ENCODE assay signal across 8 cellular contexts in genomic region chr18:51197661-51198424, GRCh38. TPM values are rescaled to one million over a fixed set of nuclear protein-coding genes. Genes with fewer than 3 reads are reported as not detected.
A peak's percentile ranks its signal among the peaks of the same experiment; 100 is the strongest.
DNase-seq lines count a peak whose midpoint lies in the region; ATAC-seq, FAIRE-seq and TF ChIP-seq lines count a peak whose summit lies in the region.

Gene MEX3C, minus strand, starts transcription at chr18:51197681. Its CDS starts 361 bp downstream, at chr18:51197320.

- H3K9me3 ChIP-seq in A549 (no peaks in the 10 kb centered on the region), body of pancreas (no peaks in the 10 kb centered on the region)

- H3K4me1 ChIP-seq in A549 (peaks cover 23% of the 10 kb centered on the region), body of pancreas (peaks cover 22% of the 10 kb centered on the region)

- H3K4me2 ChIP-seq in A549: peak within 1 kb of the TSS; percentile 86

- peak within 1 kb of the TSS; percentile 99 to 100 for H3K27ac ChIP-seq in A549
- H3K27ac ChIP-seq in body of pancreas: peak within 1 kb of the TSS; percentile 94 to 98 (median 96)

- intact Hi-C loops in body of pancreas (cut with DNase I) (no loop called here), sciatic nerve (cut with DNase I) (no loop called here)

- POLR2A ChIA-PET in A549 (lab: Yijun Ruan, JAX): interaction anchor here (0.6 to 2.9 kb wide), 24 partner anchors 9 to 554 kb away, joined by 3 to 24 read pairs (median 5); partner anchors contain the start of genes ELAC1 and SMAD4

- peak; percentile 78 for TF ChIP-seq POLR2A in A549 (IDR thresholded peaks at IDR 0.05; ENCODE audit: low read length)
- peak; percentile 66 for TF ChIP-seq POLR2A in GM18526 (IDR thresholded peaks at IDR 0.05; ENCODE audit: extremely low read depth, insufficient read length)
- peak; percentile 44 to 87 (median 81) for TF ChIP-seq POLR2A in body of pancreas (IDR thresholded peaks at IDR 0.05)

- ATAC-seq in A549 (peak; percentile 83 to 91), HG03066 (IDR thresholded peaks at IDR 0.05; ENCODE audit: low read depth, unreplicated experiment) (peak; percentile 70), body of pancreas (peak; percentile 89), sciatic nerve (peak; percentile 98)

- CTCF ChIA-PET in A549 (lab: Yijun Ruan, JAX): interaction anchor here (0.8 to 1.0 kb wide), 2 partner anchors 15 to 416 kb away, joined by 3 read pairs; no protein-coding TSS in a partner anchor

- no peak; a peak in 2 of 5 replicates for TF ChIP-seq RAD21 in A549 (conservative IDR thresholded peaks at IDR 0.05 in 1 of 2, IDR thresholded peaks at IDR 0.05 in 1 of 2)

- no peak for TF ChIP-seq CTCF in A549 (IDR thresholded peaks at IDR 0.05)
- TF ChIP-seq CTCF in body of pancreas (IDR thresholded peaks at IDR 0.05): peak in 6 of 7 experiments; percentile 11 to 51 (median 34)

- 0% methylated on average over 11 of the region's 51 CpGs for WGBS in A549 (ENCODE audit: missing lambda C conversion rate)
- 0 to 1% methylated on average over 45 to 51 of the region's 51 CpGs for WGBS in body of pancreas, 2 donors

- no peak for FAIRE-seq in A549 (lab: Jason Lieb, UNC)
- FAIRE-seq in TTC549 (lab: Jason Lieb, UNC): peak; percentile 84

- H3K36me3 ChIP-seq in body of pancreas (replicated peaks in 1 of 2; ENCODE audit: insufficient read depth in 1 of 2, low read depth in 2 of 2): no peaks in the 10 kb centered on the region

- H3K27me3 ChIP-seq in body of pancreas: no peaks in the 10 kb centered on the region

- H3K4me3 ChIP-seq in A549 (peak within 1 kb of the TSS; percentile 99), body of pancreas (peak within 1 kb of the TSS; percentile 86 to 91)

- peak; percentile 76 to 98 for DNase-seq in A549 (ENCODE audit: low read depth in 1 of 2, low spot score in 1 of 2)
- peak; percentile 100 for DNase-seq in NCI-H2107 treated with DMSO at 0.1 percent for 48 hours (lab: John Stamatoyannopoulos, UW; ENCODE audit: unreplicated experiment)
- DNase-seq in body of pancreas: peak; percentile 99 to 100 (median 99)
- DNase-seq in iPS DF 19.7 (ENCODE audit: low read depth, low spot score): peak; percentile 91
- DNase-seq in sciatic nerve (ENCODE audit: low spot score): peak; percentile 100

- no peak for TF ChIP-seq EP300 in A549 (IDR thresholded peaks at IDR 0.05)

TF ChIP-seq in A549, 52 proteins besides CTCF, POLR2A, EP300 and RAD21:
- TF ChIP-seq RARB (CRISPR knock-in tag; IDR thresholded peaks at IDR 0.05) (no peak), JUN (IDR thresholded peaks at IDR 0.05) (peak; percentile 50; a peak in 3 of 5 replicates), ESRRA (IDR thresholded peaks at IDR 0.05; ENCODE audit: borderline replicate concordance, low read length) (no peak), BHLHE40 (IDR thresholded peaks at IDR 0.05; ENCODE audit: low read depth, low read length) (peak; percentile 66; the same call in 1 of the 2 replicates), MAX (IDR thresholded peaks at IDR 0.05) (peak; percentile 77; the same call in 1 of the 2 replicates), MAFK (IDR thresholded peaks at IDR 0.05; ENCODE audit: partially characterized antibody) (no peak), PHF8 (IDR thresholded peaks at IDR 0.05; ENCODE audit: borderline replicate concordance, low read depth) (peak; percentile 34; the same call in 1 of the 2 replicates), KDM1A (IDR thresholded peaks at IDR 0.05; ENCODE audit: low read depth) (no peak), FOSB (CRISPR knock-in tag; IDR thresholded peaks at IDR 0.05) (no peak), ELK1 (IDR thresholded peaks at IDR 0.05; ENCODE audit: low read depth, low read length) (no peak), MYC (IDR thresholded peaks at IDR 0.05; ENCODE audit: borderline replicate concordance, low read length) (peak; percentile 75), PBX3 (IDR thresholded peaks at IDR 0.05) (peak; percentile 91), MAZ (IDR thresholded peaks at IDR 0.05; ENCODE audit: borderline replicate concordance, low read depth, low read length) (no peak), HES2 (IDR thresholded peaks at IDR 0.05) (no peak), HOXB5 (CRISPR knock-in tag; IDR thresholded peaks at IDR 0.05) (no peak), CEBPB (IDR thresholded peaks at IDR 0.05) (no peak), ZNF302 (CRISPR knock-in tag; IDR thresholded peaks at IDR 0.05) (no peak), USF2 (IDR thresholded peaks at IDR 0.05) (no peak), NFE2L2 (conservative IDR thresholded peaks at IDR 0.05; ENCODE audit: low read length) (no peak), BCL3 (IDR thresholded peaks at IDR 0.05) (peak; percentile 68; the same call in 1 of the 3 replicates), CBX2 (IDR thresholded peaks at IDR 0.05; ENCODE audit: borderline replicate concordance, low read depth) (no peak), E2F6 (IDR thresholded peaks at IDR 0.05; ENCODE audit: borderline replicate concordance, low read depth) (peak; percentile 47; the same call in 1 of the 2 replicates)

RNA-seq across cellular contexts. Expression of gene MEX3C, which starts in this region (rescaled TPM):
- 48.5 and 61.9 TPM in 2 replicates for polyA plus RNA-seq in A549 (2011; rRNA removed)
- 11.1 and 13.4 TPM in 2 replicates for polyA plus RNA-seq in A549 (2012; cell fraction: cytosol; rRNA removed)
- polyA plus RNA-seq in A549 (2012; cell fraction: nucleus; rRNA removed): 4.4 and 5.8 TPM in 2 replicates
- 16.7 to 18.5 TPM (median 17.2 TPM) in 3 replicates for polyA plus RNA-seq in A549 (2017; fragmentation: RNase III; extraction: RNeasy Plus Mini Kit Qiagen cat#74134 plus additional on column Dnase treatment)
- polyA minus RNA-seq in A549 (2011; rRNA and poly(A)+ RNA removed): 34.1 and 35.7 TPM in 2 replicates
- total RNA-seq in body of pancreas: 10 to 100 TPM; 16.5 to 16.6 TPM
- total RNA-seq in sciatic nerve: 31.9 TPM

Comparison
In these comparisons a context has a peak if more than half of its experiments do, and no peak if none do; other contexts are left out.
1. Peak in every context shown above with its lines: DNase-seq, ATAC-seq, H3K4me3 ChIP-seq and H3K27ac ChIP-seq.